9 cellular contexts compared by ENCODE assay signal in genomic region chr3:186821429-186822367, GRCh38. TPM values are rescaled to one million over a fixed set of nuclear protein-coding genes. Genes with fewer than 3 reads are reported as not detected.
DNase-seq lines count a peak whose midpoint lies in the region; ATAC-seq, FAIRE-seq and TF ChIP-seq lines count a peak whose summit lies in the region.
"Had no signal": no experiment of that assay in that cellular context is flagged by ENCODE, and none has a peak within 500 bp of the region (broad histone marks: within the 10 kb centered on the region; RNA-seq: fewer than 3 reads in every experiment).

No MANE protein-coding gene starts in this region.

- POLR2A ChIA-PET in PC-3 (lab: Charles Lee; ENCODE audit: unreplicated experiment), result interaction anchor here (0.7 kb wide), 2 partner anchors 159 to 898 kb away, joined by 4 to 5 read pairs; no protein-coding TSS in a partner anchor

- H3K4me1 ChIP-seq in PC-3 (ENCODE audit: insufficient read depth, low read length) (peaks cover 9% of the 10 kb centered on the region; the same call in 1 of the 2 replicates), neural progenitor cell (peaks cover 26% of the 10 kb centered on the region)

- H3K79me2 ChIP-seq in PC-3 (ENCODE audit: low read length) (peaks cover 4% of the 10 kb centered on the region; the same call in 1 of the 2 replicates), neural progenitor cell (ENCODE audit: low read depth) (no peaks in the 10 kb centered on the region)

- intact Hi-C loops in PC-3 (cut with micrococcal nuclease), result loop anchor here (1.0 kb wide), 3 partner anchors 207 to 838 kb away; partner anchors contain the start of gene TBCCD1

- H3K9me3 Mint-ChIP-seq in neural progenitor cell, result no peaks in the 10 kb centered on the region

- peak overlapping the region; percentile 50 for H3K27ac Mint-ChIP-seq in neural progenitor cell

- TF ChIP-seq CTCF in PC-3 (conservative IDR thresholded peaks at IDR 0.05; ENCODE audit: low read depth, low read length) (peak; percentile 84), neural progenitor cell (IDR thresholded peaks at IDR 0.05) (peak; percentile 82)

- H3F3A ChIP-seq in PC-3 (ENCODE audit: low read length, unreplicated experiment), result no peaks in the 10 kb centered on the region
- peaks cover 28% of the 10 kb centered on the region for H3F3A ChIP-seq in neural progenitor cell (ENCODE audit: low read depth)

- H2AFZ ChIP-seq in PC-3 (ENCODE audit: low read length) (peak overlapping the region; percentile 65), neural progenitor cell (replicated peaks) (no peak overlapping the region)

- H3K36me3 ChIP-seq in PC-3 (ENCODE audit: low read depth, low read length) (no peaks in the 10 kb centered on the region), neural progenitor cell (no peaks in the 10 kb centered on the region)

- BruUV-seq in PC-3 (replicated peaks; lab: Mats Ljungman, UMichigan), result no TSS peak

- peak; percentile 50 for ATAC-seq in PC-3
- no peak for ATAC-seq in HG02588 (IDR thresholded peaks at IDR 0.05; ENCODE audit: unreplicated experiment)
- ATAC-seq in HG02798 (IDR thresholded peaks at IDR 0.05; ENCODE audit: poor library complexity, unreplicated experiment), result no peak

- peak; percentile 84 for TF ChIP-seq RAD21 in Ishikawa (IDR thresholded peaks at IDR 0.05; ENCODE audit: low read depth)

- H3K4me3 ChIP-seq in PC-3 (ENCODE audit: low read length), result no peak overlapping the region
- H3K4me3 ChIP-seq in neural progenitor cell, result no peak overlapping the region

- H4K20me1 ChIP-seq in PC-3 (ENCODE audit: low read length), result no peaks in the 10 kb centered on the region
- peaks cover 10% of the 10 kb centered on the region for H4K20me1 ChIP-seq in neural progenitor cell (ENCODE audit: low read depth)

- peak overlapping the region; percentile 47; the same call in 1 of the 2 replicates for H3K4me2 ChIP-seq in PC-3 (ENCODE audit: low read length)
- no peak overlapping the region for H3K4me2 ChIP-seq in neural progenitor cell

- H3K9me2 ChIP-seq in PC-3 (replicated peaks; ENCODE audit: low read length), result no peaks in the 10 kb centered on the region

- H3K4me3 Mint-ChIP-seq in neural progenitor cell, result no peak overlapping the region

- H3K27me3 ChIP-seq in PC-3 (ENCODE audit: low read length), result no peaks in the 10 kb centered on the region
- peaks cover 26% of the 10 kb centered on the region for H3K27me3 ChIP-seq in neural progenitor cell

- no peak for TF ChIP-seq EP300 in Ishikawa (IDR thresholded peaks at IDR 0.05; ENCODE audit: borderline replicate concordance)

- H3K4me1 Mint-ChIP-seq in neural progenitor cell, result peaks cover 26% of the 10 kb centered on the region

- H3K27ac ChIP-seq in PC-3 (ENCODE audit: low read length) (no peak overlapping the region), neural progenitor cell (no peak overlapping the region)

- H3K9ac ChIP-seq in PC-3 (ENCODE audit: low read length), result no peak overlapping the region
- H3K9ac ChIP-seq in neural progenitor cell, result no peak overlapping the region

- H3K9me3 ChIP-seq in PC-3 (ENCODE audit: low read length) (no peaks in the 10 kb centered on the region), neural progenitor cell (ENCODE audit: low read depth) (no peaks in the 10 kb centered on the region)

- DNase-seq in DMS114 treated with DMSO at 0.1 percent for 48 hours (lab: John Stamatoyannopoulos, UW; ENCODE audit: unreplicated experiment) (peak; percentile 35), PC-3 (peak; percentile 80), neural progenitor cell (ENCODE audit: low spot score) (peak; percentile 63)
- no peak for DNase-seq in activated T-cell treated with anti-CD3 and anti-CD28 coated beads, Interleukin-2, amount 50 U/mL, for 1 hour

- H3K36me3 Mint-ChIP-seq in neural progenitor cell, result no peaks in the 10 kb centered on the region

- peaks cover 12% of the 10 kb centered on the region for H3K27me3 Mint-ChIP-seq in neural progenitor cell (ENCODE audit: insufficient read depth, low read depth)

- CTCF ChIA-PET in PC-3 (lab: Charles Lee), result interaction anchor here (0.6 to 1.5 kb wide), 5 partner anchors 22 to 290 kb away, joined by 3 to 11 read pairs (median 3); partner anchors contain the start of gene AHSG

- peak; percentile 51 for FAIRE-seq in endometrium (lab: Jason Lieb, UNC)

TF ChIP-seq in Ishikawa, 13 proteins besides CTCF, POLR2A, EP300 and RAD21:
- peak; percentile 29; the same call in 1 of the 2 replicates for TF ChIP-seq NFIC (IDR thresholded peaks at IDR 0.05)
- no peak for TF ChIP-seq ZBTB7A (IDR thresholded peaks at IDR 0.05; ENCODE audit: low read depth)
- 0 out of 2 replicates have a peak, but pooled peaks have one; percentile 45 for TF ChIP-seq YY1 (IDR thresholded peaks at IDR 0.05; ENCODE audit: low read depth)
- TF ChIP-seq TAF1 (IDR thresholded peaks at IDR 0.05; ENCODE audit: low read depth), result no peak

RNA-seq across cellular contexts. Expression of gene RFC4, which starts 15.4 kb away (rescaled TPM):
- total RNA-seq in PC-3 (2014; rRNA removed) (54.0 and 73.0 TPM in 2 replicates), neural progenitor cell (ENCODE audit: low replicate concordance) (127 and 187 TPM in 2 replicates)

RNA-seq across cellular contexts. Expression of gene ADIPOQ, which starts 20.8 kb away (rescaled TPM):
- total RNA-seq in PC-3 (2014; rRNA removed) (not detected in 2 replicates), neural progenitor cell (ENCODE audit: low replicate concordance) (not detected in 2 replicates)
- total RNA-seq: T-helper 2 cell treated with Interferon-gamma antibody and Interleukin-4, amounts not matched to agents 100 ng/mL and 5 ng/mL, for 36 hours had no signal

RNA-seq across cellular contexts. Expression of gene EIF4A2, which starts 38.3 kb away (rescaled TPM):
- total RNA-seq in PC-3 (2014; rRNA removed) (204 and 233 TPM in 2 replicates), neural progenitor cell (ENCODE audit: low replicate concordance) (841 and 1,764 TPM in 2 replicates)
